15 cellular contexts compared by ENCODE assay signal in the genomic region with DNA sequence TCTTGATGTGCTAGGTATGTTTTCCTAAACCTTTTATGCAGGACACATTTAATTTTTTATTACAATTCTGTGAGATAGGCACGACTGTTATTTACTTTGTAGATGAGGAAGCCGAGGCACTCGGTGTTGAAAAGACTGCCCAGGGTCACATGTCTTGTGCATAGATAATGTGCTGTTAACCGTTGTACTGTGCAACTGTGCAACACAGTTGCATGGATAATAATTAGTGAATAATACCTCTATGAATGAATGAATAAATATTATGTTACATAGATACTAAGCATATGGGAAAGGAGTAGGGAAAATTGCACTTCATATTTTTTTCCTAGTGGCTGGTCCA.
A peak's percentile ranks its signal among the peaks of the same experiment; 100 is the strongest.
DNase-seq lines count a peak whose midpoint lies in the region; ATAC-seq and TF ChIP-seq lines count a peak whose summit lies in the region.
"Had no signal": no experiment of that assay in that cellular context is flagged by ENCODE, and none has a peak within 500 bp of the region (broad histone marks: within the 10 kb centered on the region; RNA-seq: fewer than 3 reads in every experiment).

No MANE protein-coding gene starts in this region.

- H3K4me2 ChIP-seq in OCI-LY1 (ENCODE audit: low read length), result peak overlapping the region; percentile 45
- H3K4me2 ChIP-seq: A549, GM23338 had no signal

- ATAC-seq in foreskin keratinocyte (no peak), mucosa of descending colon (peak; percentile 19), Right ventricle myocardium superior (ENCODE audit: poor library complexity) (no peak), HG03095 (IDR thresholded peaks at IDR 0.05; ENCODE audit: unreplicated experiment) (no peak)

- no peaks in the 10 kb centered on the region for H3K9me2 ChIP-seq in OCI-LY1 (ENCODE audit: low read depth, low read length)

- no peaks in the 10 kb centered on the region; the same call in 1 of the 2 replicates for H3K36me3 ChIP-seq in OCI-LY1 (ENCODE audit: insufficient read depth, low read length)
- no peaks in the 10 kb centered on the region for H3K36me3 ChIP-seq in mucosa of descending colon (ENCODE audit: low read depth)
- H3K36me3 ChIP-seq: BE2C had no signal

- 0 out of 2 replicates have a peak overlapping the region, but pooled peaks have one; percentile 4 for H3K9ac ChIP-seq in OCI-LY1 (ENCODE audit: low read length)

- H3K36me3 Mint-ChIP-seq in nephron progenitor cell (ENCODE audit: low read depth), result no peaks in the 10 kb centered on the region
- H3K36me3 Mint-ChIP-seq: CD8-positive, alpha-beta memory T cell had no signal

- peak; percentile 38 for DNase-seq in CD1c-positive myeloid dendritic cell (ENCODE audit: extremely low spot score)
- no peak for DNase-seq in foreskin keratinocyte
- DNase-seq in mucosa of descending colon, result no peak
- DNase-seq in nephron progenitor cell, result no peak
- DNase-seq in DMS79 treated with DMSO at 0.1 percent for 48 hours (lab: John Stamatoyannopoulos, UW), result no peak
- DNase-seq in Right ventricle myocardium superior, result no peak

- H3K4me1 ChIP-seq in OCI-LY1 (ENCODE audit: insufficient read depth, low read length, severe bottlenecking) (peaks cover 55% of the 10 kb centered on the region), foreskin keratinocyte (peaks cover 18% of the 10 kb centered on the region), mucosa of descending colon (ENCODE audit: low read depth) (no peaks in the 10 kb centered on the region)
- H3K4me1 ChIP-seq: A549, BE2C, Caco-2 had no signal

- peaks cover 20% of the 10 kb centered on the region for H3K4me1 Mint-ChIP-seq in nephron progenitor cell

- H3K27ac ChIP-seq in OCI-LY1 (ENCODE audit: low read depth, low read length, poor library complexity, severe bottlenecking) (peak overlapping the region; percentile 71), foreskin keratinocyte (peak overlapping the region; percentile 85)
- H3K27ac ChIP-seq: A549, C4-2B had no signal

- no peak overlapping the region for H3K27ac Mint-ChIP-seq in nephron progenitor cell
- H3K27ac Mint-ChIP-seq: CD8-positive, alpha-beta memory T cell; GM23338 had no signal

- H3K79me2 ChIP-seq in OCI-LY1 (ENCODE audit: insufficient read depth, low read length), result no peaks in the 10 kb centered on the region

- TF ChIP-seq CTCF in OCI-LY1 (IDR thresholded peaks at IDR 0.05; ENCODE audit: low read length) (no peak), foreskin keratinocyte (conservative IDR thresholded peaks at IDR 0.05) (no peak), mucosa of descending colon (IDR thresholded peaks at IDR 0.05) (no peak), nephron progenitor cell (IDR thresholded peaks at IDR 0.05) (no peak)

- H3K9me3 Mint-ChIP-seq in nephron progenitor cell, result no peaks in the 10 kb centered on the region
- H3K9me3 Mint-ChIP-seq: CD8-positive, alpha-beta memory T cell; GM23338 had no signal

- intact Hi-C loops in mucosa of descending colon (cut with DNase I, micrococcal nuclease) (loop anchor here (2.0 to 5.0 kb wide), 2 partner anchors 178 to 180 kb away; no protein-coding TSS in a partner anchor), Right ventricle myocardium superior (cut with DNase I) (loop anchor here (1.0 to 5.0 kb wide), 2 partner anchors 163 to 180 kb away; no protein-coding TSS in a partner anchor)

- no peaks in the 10 kb centered on the region; the same call in 1 of the 2 replicates for H3F3A ChIP-seq in OCI-LY1 (ENCODE audit: insufficient read depth, low read length)

- H3K4me3 ChIP-seq in OCI-LY1 (ENCODE audit: low read depth, low read length, poor library complexity, severe bottlenecking), result no peak overlapping the region
- no peak overlapping the region for H3K4me3 ChIP-seq in mucosa of descending colon
- H3K4me3 ChIP-seq: A549, GM12878, GM23338 had no signal

- H3K9me3 ChIP-seq in OCI-LY1 (ENCODE audit: low read length), result no peaks in the 10 kb centered on the region
- no peaks in the 10 kb centered on the region for H3K9me3 ChIP-seq in mucosa of descending colon
- H3K9me3 ChIP-seq: A549, BE2C, Caco-2 had no signal

- H3K27me3 Mint-ChIP-seq in nephron progenitor cell (ENCODE audit: low read depth, poor library complexity), result no peaks in the 10 kb centered on the region

- H3K27me3 ChIP-seq in OCI-LY1 (ENCODE audit: insufficient read depth, low read length) (no peaks in the 10 kb centered on the region), foreskin keratinocyte (no peaks in the 10 kb centered on the region)
- H3K27me3 ChIP-seq: BE2C had no signal

- no peak overlapping the region for H3K4me3 Mint-ChIP-seq in nephron progenitor cell
- H3K4me3 Mint-ChIP-seq: CD8-positive, alpha-beta memory T cell; GM23338 had no signal

- no peaks in the 10 kb centered on the region for H4K20me1 ChIP-seq in OCI-LY1 (ENCODE audit: insufficient read depth, low read length)

- peak overlapping the region; percentile 57; the same call in 1 of the 2 replicates for H2AFZ ChIP-seq in OCI-LY1 (ENCODE audit: low read length)
- H2AFZ ChIP-seq: GM23338 had no signal
